Comparison of ENCODE assay signal across 23 cellular contexts in the genomic region with DNA sequence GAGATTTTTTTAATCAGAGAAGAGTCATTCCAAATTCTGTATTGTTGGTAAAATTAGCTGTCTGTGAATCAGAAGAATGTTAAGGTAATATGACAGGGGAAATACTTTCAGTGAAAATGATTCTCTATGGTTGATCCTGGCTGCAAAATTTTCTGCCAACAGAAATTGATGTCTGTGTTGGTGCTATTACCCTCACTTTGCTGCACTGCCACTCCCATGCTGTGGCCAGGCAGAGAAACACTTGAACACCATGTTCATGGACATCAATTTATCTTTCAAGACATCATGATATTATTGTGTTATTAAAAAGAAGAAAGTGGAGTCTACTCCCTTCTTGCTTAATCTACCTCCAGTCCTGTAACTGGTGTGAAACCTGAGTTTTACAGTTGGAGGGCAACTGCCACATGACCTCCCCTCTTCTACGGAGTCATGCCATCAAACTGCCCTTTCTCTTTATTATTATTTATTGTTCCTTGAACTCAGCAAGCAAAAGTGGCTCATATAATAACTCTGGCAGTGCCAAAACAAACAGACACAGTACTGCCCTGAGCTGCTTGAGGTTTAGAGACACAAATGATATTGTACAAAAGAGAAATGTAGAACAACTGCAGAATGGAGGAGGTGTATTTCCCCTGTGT.
DNase-seq lines count a peak whose midpoint lies in the region; ATAC-seq and TF ChIP-seq lines count a peak whose summit lies in the region.
"Had no signal": no experiment of that assay in that cellular context is flagged by ENCODE, and none has a peak within 500 bp of the region (broad histone marks: within the 10 kb centered on the region; RNA-seq: fewer than 3 reads in every experiment).

No MANE protein-coding gene starts in this region.

- DNase-seq in NCI-H1417 (lab: John Stamatoyannopoulos, UW) (peak; percentile 10 to 61 (median 52)), NCI-H1417 treated with DMSO at 0.1 percent for 48 hours (lab: John Stamatoyannopoulos, UW) (no peak), NCI-H345 treated with DMSO at 0.1 percent for 48 hours (lab: John Stamatoyannopoulos, UW; ENCODE audit: unreplicated experiment) (peak; percentile 19), choroid plexus epithelial cell (ENCODE audit: low read depth) (no peak), endodermal cell (no peak)
- DNase-seq in stimulated activated naive B cell treated with anti-CD40 and anti-IgM and Interleukin-4, amounts not matched to agents 10 μg/mL and 1 μg/mL and 100 μg/mL, for 72 hours: no peak
- DNase-seq in activated CD8-positive, alpha-beta memory T cell treated with anti-CD3 and anti-CD28 coated beads, Interleukin-2, amount 10 ng/mL, durations not matched to agents 7 days and 5 days: no peak
- DNase-seq: activated B cell treated with CpG ODN at 0.5 μM for 24 hours; activated CD8-positive, alpha-beta T cell treated with anti-CD3 and anti-CD28 coated beads, Interleukin-2, amount 10 ng/mL, durations not matched to agents 7 days and 5 days; activated naive CD4-positive, alpha-beta T cell treated with anti-CD3 and anti-CD28 coated beads, Interleukin-2, amount 50 U/mL, for 16 hours; activated T-cell treated with anti-CD3 and anti-CD28 coated beads, Interleukin-2, amount 50 U/mL, for 4 hours; aorta; BE2C; H7; heart right ventricle; Kasumi-1; NCI-H1694 treated with DMSO at 0.1 percent for 48 hours; NCI-H526; right lobe of liver; T-helper 2 cell; upper lobe of left lung had no signal

- ATAC-seq in stimulated activated naive B cell treated with anti-CD40 and anti-IgM and Interleukin-4, amounts not matched to agents 10 μg/mL and 1 μg/mL and 100 μg/mL, for 72 hours (replicated peaks): no peak
- ATAC-seq in HG03108 (IDR thresholded peaks at IDR 0.05; ENCODE audit: unreplicated experiment): no peak
- ATAC-seq in activated CD8-positive, alpha-beta memory T cell treated with anti-CD3 and anti-CD28 coated beads, Interleukin-2, amount 10 ng/mL, durations not matched to agents 7 days and 5 days: no peak
- ATAC-seq: activated CD8-positive, alpha-beta T cell treated with anti-CD3 and anti-CD28 coated beads, Interleukin-2, amount 10 ng/mL, durations not matched to agents 7 days and 5 days; activated T-cell treated with anti-CD3 and anti-CD28 coated beads, Interleukin-2, amount 50 U/mL, for 4 hours; GM12878; heart right ventricle; right lobe of liver had no signal

- H3K9ac ChIP-seq in endodermal cell (ENCODE audit: extremely low read depth, low read length, poor library complexity, severe bottlenecking): no peak overlapping the region

- no peaks in the 10 kb centered on the region for H3K27me3 ChIP-seq in endodermal cell (ENCODE audit: control insufficient read depth, insufficient read depth, low read length, poor library complexity, severe bottlenecking)
- H3K27me3 ChIP-seq: BE2C, heart right ventricle, right lobe of liver, upper lobe of left lung had no signal

- no peaks in the 10 kb centered on the region for H3K9me3 ChIP-seq in endodermal cell (ENCODE audit: control insufficient read depth, low read length)
- H3K9me3 ChIP-seq: BE2C, heart right ventricle, right lobe of liver, upper lobe of left lung had no signal

- no peaks in the 10 kb centered on the region for H3K36me3 ChIP-seq in endodermal cell (ENCODE audit: control insufficient read depth, insufficient read depth, low read length)
- H3K36me3 ChIP-seq: BE2C, heart right ventricle, right lobe of liver, upper lobe of left lung had no signal

- no peak overlapping the region for H3K27ac ChIP-seq in endodermal cell (ENCODE audit: low read depth, low read length)
- H3K27ac ChIP-seq: heart right ventricle, right lobe of liver, upper lobe of left lung had no signal

- H3K4me3 Mint-ChIP-seq in stimulated activated naive B cell treated with anti-CD40 and anti-IgM and Interleukin-4, amounts not matched to agents 10 μg/mL and 1 μg/mL and 100 μg/mL, for 72 hours: no peak overlapping the region
- no peak overlapping the region for H3K4me3 Mint-ChIP-seq in endodermal cell
- H3K4me3 Mint-ChIP-seq in activated CD8-positive, alpha-beta memory T cell treated with anti-CD3 and anti-CD28 coated beads, Interleukin-2, amount 10 ng/mL, durations not matched to agents 7 days and 5 days: no peak overlapping the region
- H3K4me3 Mint-ChIP-seq: activated B cell treated with CpG ODN at 0.5 μM for 24 hours; activated CD8-positive, alpha-beta T cell treated with anti-CD3 and anti-CD28 coated beads, Interleukin-2, amount 10 ng/mL, durations not matched to agents 7 days and 5 days; activated T-cell treated with anti-CD3 and anti-CD28 coated beads, Interleukin-2, amount 50 U/mL, for 4 hours had no signal

- CTCF ChIA-PET in activated CD8-positive, alpha-beta memory T cell treated with anti-CD3 and anti-CD28 coated beads, Interleukin-2, amount 10 ng/mL, durations not matched to agents 7 days and 5 days (lab: Charles Lee): no interaction called here

- no peaks in the 10 kb centered on the region for H3K27me3 Mint-ChIP-seq in stimulated activated naive B cell treated with anti-CD40 and anti-IgM and Interleukin-4, amounts not matched to agents 10 μg/mL and 1 μg/mL and 100 μg/mL, for 72 hours
- H3K27me3 Mint-ChIP-seq in endodermal cell (ENCODE audit: insufficient read depth): no peaks in the 10 kb centered on the region
- no peaks in the 10 kb centered on the region for H3K27me3 Mint-ChIP-seq in activated CD8-positive, alpha-beta memory T cell treated with anti-CD3 and anti-CD28 coated beads, Interleukin-2, amount 10 ng/mL, durations not matched to agents 7 days and 5 days
- H3K27me3 Mint-ChIP-seq: activated B cell treated with CpG ODN at 0.5 μM for 24 hours had no signal

- H3K36me3 Mint-ChIP-seq in stimulated activated naive B cell treated with anti-CD40 and anti-IgM and Interleukin-4, amounts not matched to agents 10 μg/mL and 1 μg/mL and 100 μg/mL, for 72 hours: no peaks in the 10 kb centered on the region
- H3K36me3 Mint-ChIP-seq in endodermal cell (ENCODE audit: low read depth): no peaks in the 10 kb centered on the region
- H3K36me3 Mint-ChIP-seq in activated CD8-positive, alpha-beta memory T cell treated with anti-CD3 and anti-CD28 coated beads, Interleukin-2, amount 10 ng/mL, durations not matched to agents 7 days and 5 days: no peaks in the 10 kb centered on the region

- WGBS in endodermal cell (ENCODE audit: insufficient coverage in 1 of 2, insufficient read length in 1 of 2), 2 experiments: 68% methylated on average over 1 of the region's 1 CpG; no CpG with 5 or more reads in 1 of the 2 experiments

- peak overlapping the region; percentile 60 for H3K27ac Mint-ChIP-seq in stimulated activated naive B cell treated with anti-CD40 and anti-IgM and Interleukin-4, amounts not matched to agents 10 μg/mL and 1 μg/mL and 100 μg/mL, for 72 hours
- H3K27ac Mint-ChIP-seq in endodermal cell: no peak overlapping the region
- H3K27ac Mint-ChIP-seq in activated CD8-positive, alpha-beta memory T cell treated with anti-CD3 and anti-CD28 coated beads, Interleukin-2, amount 10 ng/mL, durations not matched to agents 7 days and 5 days: no peak overlapping the region
- H3K27ac Mint-ChIP-seq: activated B cell treated with CpG ODN at 0.5 μM for 24 hours; activated CD8-positive, alpha-beta T cell treated with anti-CD3 and anti-CD28 coated beads, Interleukin-2, amount 10 ng/mL, durations not matched to agents 7 days and 5 days had no signal

- peaks cover 3 to 9% of the 10 kb centered on the region in 2 donors for H3K9me3 Mint-ChIP-seq in stimulated activated naive B cell treated with anti-CD40 and anti-IgM and Interleukin-4, amounts not matched to agents 10 μg/mL and 1 μg/mL and 100 μg/mL, for 72 hours
- no peaks in the 10 kb centered on the region for H3K9me3 Mint-ChIP-seq in endodermal cell
- H3K9me3 Mint-ChIP-seq in activated CD8-positive, alpha-beta memory T cell treated with anti-CD3 and anti-CD28 coated beads, Interleukin-2, amount 10 ng/mL, durations not matched to agents 7 days and 5 days (ENCODE audit: low read depth): no peaks in the 10 kb centered on the region

- H3K4me1 Mint-ChIP-seq in stimulated activated naive B cell treated with anti-CD40 and anti-IgM and Interleukin-4, amounts not matched to agents 10 μg/mL and 1 μg/mL and 100 μg/mL, for 72 hours: no peaks in the 10 kb centered on the region
- H3K4me1 Mint-ChIP-seq in endodermal cell: no peaks in the 10 kb centered on the region
- H3K4me1 Mint-ChIP-seq in activated CD8-positive, alpha-beta memory T cell treated with anti-CD3 and anti-CD28 coated beads, Interleukin-2, amount 10 ng/mL, durations not matched to agents 7 days and 5 days: no peaks in the 10 kb centered on the region
- H3K4me1 Mint-ChIP-seq: activated B cell treated with CpG ODN at 0.5 μM for 24 hours had no signal

- TF ChIP-seq CTCF in choroid plexus epithelial cell (conservative IDR thresholded peaks at IDR 0.05; ENCODE audit: low read depth, low read length) (peak; percentile 8), endodermal cell (conservative IDR thresholded peaks at IDR 0.05) (no peak)

- no peaks in the 10 kb centered on the region for H3K4me1 ChIP-seq in endodermal cell (ENCODE audit: control insufficient read depth, insufficient read depth, low read length)
- H3K4me1 ChIP-seq: BE2C, right lobe of liver had no signal

- H3K4me3 ChIP-seq in choroid plexus epithelial cell (ENCODE audit: low read depth, low read length): no peak overlapping the region
- no peak overlapping the region for H3K4me3 ChIP-seq in endodermal cell (ENCODE audit: low read length)
- H3K4me3 ChIP-seq: GM12878, heart right ventricle, right lobe of liver, upper lobe of left lung had no signal

Comparison
In these comparisons a context has a peak if more than half of its experiments do, and no peak if none do; other contexts are left out.
1. DNase-seq: peak in NCI-H1417 (3 of 3) and NCI-H345 treated with DMSO at 0.1 percent for 48 hours (single experiment); none in NCI-H1417 treated with DMSO at 0.1 percent for 48 hours (single experiment), choroid plexus epithelial cell (single experiment), stimulated activated naive B cell treated with anti-CD40 and anti-IgM and Interleukin-4, amounts not matched to agents 10 μg/mL and 1 μg/mL and 100 μg/mL, for 72 hours (single experiment), endodermal cell (single experiment) and activated CD8-positive, alpha-beta memory T cell treated with anti-CD3 and anti-CD28 coated beads, Interleukin-2, amount 10 ng/mL, durations not matched to agents 7 days and 5 days (single experiment).